11 cellular contexts compared by ENCODE assay signal in the genomic region with DNA sequence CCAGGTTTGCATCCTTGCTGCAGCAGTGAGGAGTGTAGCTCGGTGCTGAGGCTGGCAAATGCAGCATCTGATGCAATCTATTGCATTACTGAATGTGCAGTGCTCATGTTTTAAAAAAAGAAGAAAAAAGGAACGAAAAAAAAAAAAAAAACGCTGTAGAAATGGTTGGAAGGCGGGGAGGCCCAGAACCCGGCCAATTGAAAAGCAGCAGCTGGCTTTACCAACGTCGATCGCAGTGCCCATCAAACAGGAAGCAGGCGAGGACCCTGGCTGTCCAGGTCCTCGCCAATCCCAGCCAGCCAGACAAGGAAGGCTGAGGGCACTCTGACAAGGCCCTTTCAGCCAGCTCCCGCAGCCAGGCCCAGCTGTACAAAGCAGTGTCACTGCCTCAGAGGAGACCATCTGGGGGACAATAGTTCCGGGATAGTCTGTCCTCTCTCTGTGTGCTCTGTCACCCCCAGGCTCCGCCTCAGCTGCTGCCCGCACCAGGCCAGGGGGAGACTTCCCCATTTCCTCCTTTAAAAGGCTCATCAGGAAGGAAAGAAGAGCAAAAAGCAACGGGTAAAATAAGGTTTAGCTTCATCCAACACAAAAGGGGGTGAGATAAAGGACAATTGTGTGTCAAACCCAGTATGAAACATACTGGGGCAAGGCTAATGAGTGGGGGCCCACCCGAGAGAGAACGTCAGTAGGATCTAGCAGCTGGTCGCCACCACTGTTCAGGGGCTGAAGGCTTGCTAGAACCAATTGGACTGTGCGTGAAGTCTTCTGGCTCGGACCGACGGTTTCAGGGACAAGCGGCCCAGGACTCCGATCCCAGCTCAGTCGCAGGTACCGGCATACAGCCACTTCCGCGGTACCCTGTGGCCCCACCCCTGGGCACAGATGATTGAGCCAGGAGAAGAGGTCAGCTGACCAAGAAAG. TPM values are rescaled to one million over a fixed set of nuclear protein-coding genes. Genes with fewer than 3 reads are reported as not detected.
DNase-seq lines count a peak whose midpoint lies in the region; ATAC-seq and TF ChIP-seq lines count a peak whose summit lies in the region.
"Had no signal": no experiment of that assay in that cellular context is flagged by ENCODE, and none has a peak within 500 bp of the region (broad histone marks: within the 10 kb centered on the region; RNA-seq: fewer than 3 reads in every experiment).

No MANE protein-coding gene starts in this region.

- CTCF ChIA-PET in WTC11 (lab: Charles Lee): interaction anchor here (0.6 to 0.9 kb wide), 4 partner anchors 9 to 251 kb away, joined by 3 read pairs; no protein-coding TSS in a partner anchor

- POLR2A ChIA-PET in WTC11 (lab: Charles Lee): no interaction called here

- no peak overlapping the region for H3K4me3 ChIP-seq in right cardiac atrium (ENCODE audit: low read length)

- H3K9me3 Mint-ChIP-seq in WTC11: peaks cover 10% of the 10 kb centered on the region
- H3K9me3 Mint-ChIP-seq: activated T-helper 1 cell treated with anti-CD3 and anti-CD28 coated beads, Interleukin-12 subunit alpha, Interleukin-12 subunit beta, Interleukin-2, Interleukin-4 antibody, amounts not matched to agents 30 ng/mL and 10 ng/mL and 1 ng/mL, durations not matched to agents 14 hours and 24 hours and 36 hours; central memory CD8-positive, alpha-beta T cell had no signal

- no peak overlapping the region for H3K27ac Mint-ChIP-seq in WTC11
- H3K27ac Mint-ChIP-seq: activated T-helper 1 cell treated with anti-CD3 and anti-CD28 coated beads, Interleukin-12 subunit alpha, Interleukin-12 subunit beta, Interleukin-2, Interleukin-4 antibody, amounts not matched to agents 30 ng/mL and 10 ng/mL and 1 ng/mL, durations not matched to agents 14 hours and 24 hours and 36 hours had no signal

- H3K36me3 Mint-ChIP-seq in WTC11: 0 out of 2 replicates have a peak, but pooled peaks cover 2% of the 10 kb centered on the region

- H3K4me1 ChIP-seq in right cardiac atrium (ENCODE audit: control insufficient read depth, insufficient read depth, low read length): no peaks in the 10 kb centered on the region

- 85% methylated on average over 28 of the region's 28 CpGs for WGBS in right cardiac atrium

- H3K27ac ChIP-seq in right cardiac atrium (ENCODE audit: low read length): no peak overlapping the region

- no peak overlapping the region for H3K4me3 Mint-ChIP-seq in WTC11
- H3K4me3 Mint-ChIP-seq: activated T-helper 1 cell treated with anti-CD3 and anti-CD28 coated beads, Interleukin-12 subunit alpha, Interleukin-12 subunit beta, Interleukin-2, Interleukin-4 antibody, amounts not matched to agents 30 ng/mL and 10 ng/mL and 1 ng/mL, durations not matched to agents 14 hours and 24 hours and 36 hours; central memory CD8-positive, alpha-beta T cell had no signal

- no peak for TF ChIP-seq CTCF in WTC11 (IDR thresholded peaks at IDR 0.05)

- H3K27me3 Mint-ChIP-seq in WTC11 (ENCODE audit: low read depth): peaks cover 4% of the 10 kb centered on the region; the same call in 1 of the 2 replicates

- ATAC-seq in WTC11 (peak; percentile 69), right cardiac atrium (peak; percentile 39 to 59), sciatic nerve (peak; percentile 79), GM19035 (IDR thresholded peaks at IDR 0.05; ENCODE audit: unreplicated experiment) (no peak), HG02610 (IDR thresholded peaks at IDR 0.05; ENCODE audit: unreplicated experiment) (no peak), GM21447 (IDR thresholded peaks at IDR 0.05; ENCODE audit: unreplicated experiment) (no peak)

- H3K9me3 ChIP-seq in right cardiac atrium (ENCODE audit: control insufficient read depth, low read length): no peaks in the 10 kb centered on the region

- intact Hi-C loops in right cardiac atrium (cut with DNase I): no loop called here
- intact Hi-C loops in sciatic nerve (cut with DNase I): no loop called here

- peaks cover 10% of the 10 kb centered on the region for H3K4me1 Mint-ChIP-seq in WTC11

- no peaks in the 10 kb centered on the region for H3K27me3 ChIP-seq in right cardiac atrium (ENCODE audit: control insufficient read depth, insufficient read depth)

- in situ Hi-C loops in KBM-7 (cut with MboI; ENCODE audit: low pct_unique_long_range_greater_than_20kb, low sequenced_read_pairs): no loop called here

- peak; percentile 66 for DNase-seq in KBM-7
- DNase-seq in WTC11 (ENCODE audit: low spot score): no peak
- DNase-seq in right cardiac atrium: peak; percentile 29 to 71 (median 69)
- DNase-seq in sciatic nerve (ENCODE audit: low spot score): no peak
- DNase-seq in SHP77 (lab: John Stamatoyannopoulos, UW): no peak
- DNase-seq: NCI-H1694 had no signal

TF ChIP-seq in WTC11, 78 proteins besides CTCF, POLR2A, EP300 and RAD21:
- TF ChIP-seq SP1 (CRISPR knock-in tag; conservative IDR thresholded peaks at IDR 0.05): no peak
- no peak for TF ChIP-seq SMAD4 (CRISPR knock-in tag; IDR thresholded peaks at IDR 0.05)
- TF ChIP-seq ZNF232 (CRISPR knock-in tag; IDR thresholded peaks at IDR 0.05): no peak
- no peak for TF ChIP-seq CREM (CRISPR knock-in tag; IDR thresholded peaks at IDR 0.05)
- TF ChIP-seq, protein P1, sequence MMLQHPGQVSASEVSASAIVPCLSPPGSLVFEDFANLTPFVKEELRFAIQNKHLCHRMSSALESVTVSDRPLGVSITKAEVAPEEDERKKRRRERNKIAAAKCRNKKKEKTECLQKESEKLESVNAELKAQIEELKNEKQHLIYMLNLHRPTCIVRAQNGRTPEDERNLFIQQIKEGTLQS (CRISPR knock-in tag; conservative IDR thresholded peaks at IDR 0.05): no peak
- TF ChIP-seq TEAD4 (CRISPR knock-in tag; IDR thresholded peaks at IDR 0.05): no peak
- no peak for TF ChIP-seq ZNF396 (CRISPR knock-in tag; IDR thresholded peaks at IDR 0.05; ENCODE audit: borderline replicate concordance)
- no peak for TF ChIP-seq MAX (CRISPR knock-in tag; IDR thresholded peaks at IDR 0.05)
- TF ChIP-seq FOXJ3 (CRISPR knock-in tag; IDR thresholded peaks at IDR 0.05; ENCODE audit: borderline replicate concordance): no peak
- TF ChIP-seq, protein P2, sequence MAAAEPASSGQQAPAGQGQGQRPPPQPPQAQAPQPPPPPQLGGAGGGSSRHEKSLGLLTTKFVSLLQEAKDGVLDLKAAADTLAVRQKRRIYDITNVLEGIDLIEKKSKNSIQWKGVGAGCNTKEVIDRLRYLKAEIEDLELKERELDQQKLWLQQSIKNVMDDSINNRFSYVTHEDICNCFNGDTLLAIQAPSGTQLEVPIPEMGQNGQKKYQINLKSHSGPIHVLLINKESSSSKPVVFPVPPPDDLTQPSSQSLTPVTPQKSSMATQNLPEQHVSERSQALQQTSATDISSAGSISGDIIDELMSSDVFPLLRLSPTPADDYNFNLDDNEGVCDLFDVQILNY (CRISPR knock-in tag; IDR thresholded peaks at IDR 0.05): no peak
- no peak for TF ChIP-seq FOXP1 (CRISPR knock-in tag; IDR thresholded peaks at IDR 0.05; ENCODE audit: borderline replicate concordance)
- TF ChIP-seq, protein P3, sequence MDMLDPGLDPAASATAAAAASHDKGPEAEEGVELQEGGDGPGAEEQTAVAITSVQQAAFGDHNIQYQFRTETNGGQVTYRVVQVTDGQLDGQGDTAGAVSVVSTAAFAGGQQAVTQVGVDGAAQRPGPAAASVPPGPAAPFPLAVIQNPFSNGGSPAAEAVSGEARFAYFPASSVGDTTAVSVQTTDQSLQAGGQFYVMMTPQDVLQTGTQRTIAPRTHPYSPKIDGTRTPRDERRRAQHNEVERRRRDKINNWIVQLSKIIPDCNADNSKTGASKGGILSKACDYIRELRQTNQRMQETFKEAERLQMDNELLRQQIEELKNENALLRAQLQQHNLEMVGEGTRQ (CRISPR knock-in tag; IDR thresholded peaks at IDR 0.05): no peak
- no peak for TF ChIP-seq MYBL2 (CRISPR knock-in tag; IDR thresholded peaks at IDR 0.05)
- no peak for TF ChIP-seq ATF1 (CRISPR knock-in tag; IDR thresholded peaks at IDR 0.05)
- TF ChIP-seq, protein P4, sequence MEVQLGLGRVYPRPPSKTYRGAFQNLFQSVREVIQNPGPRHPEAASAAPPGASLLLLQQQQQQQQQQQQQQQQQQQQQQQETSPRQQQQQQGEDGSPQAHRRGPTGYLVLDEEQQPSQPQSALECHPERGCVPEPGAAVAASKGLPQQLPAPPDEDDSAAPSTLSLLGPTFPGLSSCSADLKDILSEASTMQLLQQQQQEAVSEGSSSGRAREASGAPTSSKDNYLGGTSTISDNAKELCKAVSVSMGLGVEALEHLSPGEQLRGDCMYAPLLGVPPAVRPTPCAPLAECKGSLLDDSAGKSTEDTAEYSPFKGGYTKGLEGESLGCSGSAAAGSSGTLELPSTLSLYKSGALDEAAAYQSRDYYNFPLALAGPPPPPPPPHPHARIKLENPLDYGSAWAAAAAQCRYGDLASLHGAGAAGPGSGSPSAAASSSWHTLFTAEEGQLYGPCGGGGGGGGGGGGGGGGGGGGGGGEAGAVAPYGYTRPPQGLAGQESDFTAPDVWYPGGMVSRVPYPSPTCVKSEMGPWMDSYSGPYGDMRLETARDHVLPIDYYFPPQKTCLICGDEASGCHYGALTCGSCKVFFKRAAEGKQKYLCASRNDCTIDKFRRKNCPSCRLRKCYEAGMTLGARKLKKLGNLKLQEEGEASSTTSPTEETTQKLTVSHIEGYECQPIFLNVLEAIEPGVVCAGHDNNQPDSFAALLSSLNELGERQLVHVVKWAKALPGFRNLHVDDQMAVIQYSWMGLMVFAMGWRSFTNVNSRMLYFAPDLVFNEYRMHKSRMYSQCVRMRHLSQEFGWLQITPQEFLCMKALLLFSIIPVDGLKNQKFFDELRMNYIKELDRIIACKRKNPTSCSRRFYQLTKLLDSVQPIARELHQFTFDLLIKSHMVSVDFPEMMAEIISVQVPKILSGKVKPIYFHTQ (CRISPR knock-in tag; IDR thresholded peaks at IDR 0.05): no peak

RNA-seq across cellular contexts. Expression of gene CPEB4, which starts 21.6 kb away (rescaled TPM):
- total RNA-seq in WTC11 (2021) (9.1 to 12.7 TPM (median 9.2 TPM) in 3 replicates), right cardiac atrium (100 to 1,000 TPM in 2 of 4 donors, 10 to 100 TPM in 2; 92.4 to 152 (median 98.8) TPM), sciatic nerve (42.2 TPM)
- polyA plus RNA-seq in right cardiac atrium: 23.9 TPM

Comparison
In these comparisons a context has a peak if more than half of its experiments do, and no peak if none do; other contexts are left out.
1. DNase-seq: peak in KBM-7 (single experiment) and right cardiac atrium (3 of 3); none in WTC11 (single experiment), sciatic nerve (single experiment) and SHP77 (0 of 2).
2. ATAC-seq: peak in WTC11 (single experiment), right cardiac atrium (2 of 2) and sciatic nerve (single experiment); none in GM19035 (single experiment), HG02610 (single experiment) and GM21447 (single experiment).